Comparison of ENCODE assay signal across 9 cellular contexts in the genomic region with DNA sequence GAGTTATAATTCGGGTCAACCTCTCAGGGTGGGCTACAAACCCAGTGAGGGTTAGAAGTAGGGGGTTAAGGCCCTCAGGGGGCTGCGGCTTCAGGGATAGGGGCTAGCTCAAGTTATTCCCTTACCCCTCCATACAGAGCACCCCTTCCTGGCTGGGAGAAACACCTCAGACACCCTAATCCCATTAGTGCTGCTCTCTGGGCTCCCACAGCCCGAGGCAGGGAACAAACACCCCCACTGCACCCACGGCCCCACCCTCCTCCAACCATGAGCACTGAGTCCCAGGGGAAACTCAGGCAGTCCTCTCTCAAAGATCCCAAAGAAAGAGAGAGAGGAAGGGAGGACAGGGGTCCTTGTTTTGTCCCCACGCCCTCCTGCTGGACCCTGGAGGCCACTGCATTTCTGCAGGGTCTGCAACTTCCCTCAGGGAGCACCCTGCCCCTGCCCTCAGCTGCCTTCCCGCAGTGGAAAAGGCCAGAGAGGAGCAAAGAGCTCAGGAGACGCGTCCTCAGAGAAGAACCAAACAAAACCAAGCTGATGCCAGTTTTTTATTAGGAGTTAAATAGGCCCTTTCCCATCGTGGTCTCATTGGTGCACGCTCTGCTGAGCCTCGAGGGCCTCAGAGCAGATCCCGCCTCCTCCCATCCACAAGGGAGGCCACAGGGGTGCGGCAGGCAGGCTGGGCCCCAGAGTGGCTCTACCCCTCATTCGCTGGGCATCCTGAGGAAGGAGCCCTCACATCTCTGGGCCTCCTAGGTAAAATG. TPM values are rescaled to one million over a fixed set of nuclear protein-coding genes. Genes with fewer than 3 reads are reported as not detected.
DNase-seq lines count a peak whose midpoint lies in the region; ATAC-seq, FAIRE-seq and TF ChIP-seq lines count a peak whose summit lies in the region.
"Had no signal": no experiment of that assay in that cellular context is flagged by ENCODE, and none has a peak within 500 bp of the region (broad histone marks: within the 10 kb centered on the region; RNA-seq: fewer than 3 reads in every experiment).

No MANE protein-coding gene starts in this region.

- TF ChIP-seq RAD21 in K562 (CRISPR knock-in tag; conservative IDR thresholded peaks at IDR 0.05 in 1 of 2, IDR thresholded peaks at IDR 0.05 in 1 of 2), result no peak

- CTCF ChIA-PET in A673 (lab: Charles Lee), result no interaction called here
- CTCF ChIA-PET in K562 (lab: Yijun Ruan, JAX; ENCODE audit: low intra/inter-chr PET ratio), result no interaction called here

- H3K27ac ChIP-seq in A673 (ENCODE audit: low read depth, low read length, poor library complexity, severe bottlenecking) (peak overlapping the region; percentile 64), GM23248 (peak overlapping the region; percentile 92), K562 (ENCODE audit: extremely low read depth, low read depth, low read length) (no peak overlapping the region)

- H3K79me2 ChIP-seq in GM23248 (ENCODE audit: insufficient read depth), result peaks cover 22% of the 10 kb centered on the region
- no peaks in the 10 kb centered on the region for H3K79me2 ChIP-seq in K562 (ENCODE audit: control insufficient read depth, insufficient read depth, low read length)

- H3F3A ChIP-seq in GM23248 (ENCODE audit: insufficient read depth), result peaks cover 39% of the 10 kb centered on the region

- 17 to 18% methylated on average over 14 of the region's 14 CpGs for WGBS in GM23248 (ENCODE audit: low coverage in 1 of 2, low lambda C conversion rate in 2 of 2, missing lambda C conversion rate in 2 of 2), 2 experiments
- 65% methylated on average over 13 of the region's 14 CpGs for WGBS in K562 (ENCODE audit: insufficient coverage, low coverage, missing lambda C conversion rate)

- H3K9ac ChIP-seq in GM23248 (peak overlapping the region; percentile 87), K562 (ENCODE audit: insufficient read depth in 1 of 2, low read depth in 2 of 2, low read length in 2 of 2) (peak overlapping the region in 1 of 2 experiments; percentile 45; a peak in 3 of 4 replicates)

- H3K27me3 Mint-ChIP-seq in naive B cell, result peaks cover 0 to 13% (median 13%) of the 10 kb centered on the region in 3 donors

- H3K4me1 ChIP-seq in A673 (ENCODE audit: insufficient read depth, low read length, poor library complexity, severe bottlenecking), result peaks cover 54% of the 10 kb centered on the region
- peaks cover 72% of the 10 kb centered on the region for H3K4me1 ChIP-seq in GM23248 (ENCODE audit: insufficient read depth)
- H3K4me1 ChIP-seq in K562 (replicated peaks in 1 of 2; ENCODE audit: control insufficient read depth in 2 of 2, insufficient read depth in 2 of 2, low read length in 2 of 2), result peaks cover 62 to 74% of the 10 kb centered on the region in 2 experiments

- intact Hi-C loops in A673 (cut with micrococcal nuclease; ENCODE audit: unreplicated experiment) (no loop called here), K562 (cut with micrococcal nuclease) (no loop called here)

- no peaks in the 10 kb centered on the region for H3K9me1 ChIP-seq in K562 (ENCODE audit: control insufficient read depth, insufficient read depth, low read length)

- TF ChIP-seq CTCF in A673 (conservative IDR thresholded peaks at IDR 0.05; ENCODE audit: low read depth, low read length) (no peak), K562 (IDR thresholded peaks at IDR 0.05 in 2 of 3, conservative IDR thresholded peaks at IDR 0.05 in 1 of 3; ENCODE audit: insufficient read depth in 2 of 3, low read depth in 1 of 3, low read length in 3 of 3) (no peak)

- H3K9me3 ChIP-seq in A673 (ENCODE audit: low read depth, low read length, poor library complexity, severe bottlenecking) (no peaks in the 10 kb centered on the region), GM23248 (ENCODE audit: low read depth) (no peaks in the 10 kb centered on the region), K562 (replicated peaks; ENCODE audit: control insufficient read depth, insufficient read depth, low read depth, low read length) (no peaks in the 10 kb centered on the region)

- DNase-seq in A673 (ENCODE audit: low spot score) (peak; percentile 45), GM23248 (peak; percentile 62), K562 (ENCODE audit: extremely low read depth in 1 of 4, low spot score in 3 of 4) (no peak), naive B cell (no peak), NCI-H1105 treated with DMSO at 0.1 percent for 48 hours (lab: John Stamatoyannopoulos, UW) (no peak), HK-2 (ENCODE audit: unreplicated experiment) (no peak), SKM-1 treated with dmso at 0.1 percent for 144 hours (lab: John Stamatoyannopoulos, UW; ENCODE audit: unreplicated experiment) (no peak)

- H3K4me3 ChIP-seq in A673 (ENCODE audit: low read depth, low read length, poor library complexity, severe bottlenecking) (no peak overlapping the region), GM23248 (peak overlapping the region; percentile 74), K562 (no peak overlapping the region)

- no peak for TF ChIP-seq POLR2A in K562 (conservative IDR thresholded peaks at IDR 0.05)

- POLR2A ChIA-PET in A673 (lab: Charles Lee; ENCODE audit: low non-redundant PET), result interaction anchor here (0.7 kb wide), 1 partner anchor 87 kb away, joined by 3 read pairs; no protein-coding TSS in a partner anchor
- POLR2A ChIA-PET in K562 (lab: Yijun Ruan, JAX), result interaction anchor here (0.7 kb wide), 1 partner anchor 918 kb away, joined by 3 read pairs; no protein-coding TSS in a partner anchor

- peak overlapping the region in 1 of 8 donors; percentile 76 for H3K4me3 Mint-ChIP-seq in naive B cell

- ATAC-seq in K562, result no peak
- no peak for ATAC-seq in naive B cell (ENCODE audit: low read depth in 2 of 2)
- no peak for ATAC-seq in HG03139 (IDR thresholded peaks at IDR 0.05; ENCODE audit: unreplicated experiment)

- TF ChIP-seq EP300 in K562 (IDR thresholded peaks at IDR 0.05; ENCODE audit: low read length), result no peak

- no peaks in the 10 kb centered on the region for H3K27me3 ChIP-seq in A673 (replicated peaks; ENCODE audit: insufficient read depth, low read depth, low read length, poor library complexity)
- H3K27me3 ChIP-seq in GM23248 (replicated peaks; ENCODE audit: insufficient read depth), result no peaks in the 10 kb centered on the region
- H3K27me3 ChIP-seq in K562 (ENCODE audit: control insufficient read depth in 2 of 2, insufficient read depth in 2 of 2, low read length in 2 of 2), result no peaks in the 10 kb centered on the region

- H3K9me2 ChIP-seq in GM23248 (ENCODE audit: insufficient read depth), result no peaks in the 10 kb centered on the region

- H3K27ac Mint-ChIP-seq in naive B cell, result peak overlapping the region in 4 of 6 donors; percentile 59 to 78 (median 70)

- peak overlapping the region; percentile 5; the same call in 1 of the 2 replicates for H2AFZ ChIP-seq in GM23248
- H2AFZ ChIP-seq in K562 (ENCODE audit: low read depth, low read length), result peak overlapping the region; percentile 62

- BruUV-seq in A673 (replicated peaks; lab: Mats Ljungman, UMichigan) (no TSS peak), K562 (replicated peaks; lab: Mats Ljungman, UMichigan) (no TSS peak)

- no peaks in the 10 kb centered on the region for H3K9me3 Mint-ChIP-seq in naive B cell

- FAIRE-seq in K562 (lab: Jason Lieb, UNC), result no peak

- H4K20me1 ChIP-seq in GM23248 (ENCODE audit: insufficient read depth) (no peaks in the 10 kb centered on the region), K562 (replicated peaks; ENCODE audit: control insufficient read depth, insufficient read depth, low read length) (no peaks in the 10 kb centered on the region)

- H3K36me3 ChIP-seq in A673 (ENCODE audit: insufficient read depth, low read length, poor library complexity, severe bottlenecking) (no peaks in the 10 kb centered on the region), GM23248 (ENCODE audit: low read depth) (no peaks in the 10 kb centered on the region), K562 (ENCODE audit: control insufficient read depth, insufficient read depth, low read length) (no peaks in the 10 kb centered on the region)

- in situ Hi-C loops in GM23248 (cut with MboI), result no loop called here
- in situ Hi-C loops in K562 (cut with MboI), result no loop called here

- H3K36me3 Mint-ChIP-seq in naive B cell, result no peaks in the 10 kb centered on the region

- H3K4me2 ChIP-seq in GM23248 (ENCODE audit: unreplicated experiment) (peak overlapping the region; percentile 89), K562 (ENCODE audit: insufficient read depth, low read length) (no peak overlapping the region)

- H3K4me1 Mint-ChIP-seq in naive B cell, result peaks cover 20 to 50% (median 34%) of the 10 kb centered on the region in 3 donors

RNA-seq across cellular contexts. Expression of a gene that starts 1.4 kb away (rescaled TPM):
- total RNA-seq in A673 (2021) (17.8 and 20.0 TPM in 2 replicates), K562 (2014; rRNA removed) (3.7 and 5.2 TPM in 2 replicates), K562 (2014; rRNA removed; fragmentation: Illumina TruSeq; extraction: Trizol) (9.5 and 11.3 TPM in 2 replicates), K562 (2015; rRNA removed; fragmentation: Illumina TruSeq; extraction: Trizol) (11.2 and 11.3 TPM in 2 replicates), K562 (2021) (5.5 and 8.1 TPM in 2 replicates)
- 236 and 249 TPM in 2 replicates for total RNA-seq in GM23248 (2014; rRNA removed; shearing (Covaris generic))
- polyA plus RNA-seq in GM23248 (2016; fragmentation: Nextera tagmentation; extraction: Ambion mirVana) (608 and 610 TPM in 2 replicates), K562 (2011; rRNA removed) (13.9 and 14.8 TPM in 2 replicates), K562 (2014; fragmentation: Illumina TruSeq; extraction: Trizol) (5.6 and 6.9 TPM in 2 replicates), K562 (2014; fragmentation: Nextera tagmentation; extraction: Ambion mirVana) (10 to 100 TPM; 20.1 TPM), K562 (2014; rRNA removed) (7.2 and 11.3 TPM in 2 replicates), naive B cell (ENCODE audit: low read depth in 6 of 6) (100 to 1,000 TPM in 2 of 6 donors, 10 to 100 TPM in 4; 50.2 to 167 (median 93.2) TPM)
- total RNA-seq in K562 (2011; cell fraction: chromatin; rRNA removed; ENCODE audit: low replicate concordance), result 1.0 TPM in 1 of 2 replicates, not detected in the other
- 0.67 and 1.4 TPM in 2 replicates for total RNA-seq in K562 (2011; cell fraction: nucleolus; rRNA removed)
- total RNA-seq in K562 (2011; cell fraction: nucleoplasm; rRNA removed), result 0.66 TPM in 1 of 2 replicates, not detected in the other
- polyA plus RNA-seq in K562 (2011; cell fraction: cytosol; rRNA removed), result 12.8 and 19.3 TPM in 2 replicates
- 5.9 and 6.8 TPM in 2 replicates for polyA plus RNA-seq in K562 (2011; cell fraction: nucleus; rRNA removed)
- polyA plus RNA-seq in K562 (2012), result 5.1 and 17.9 TPM in 2 replicates
- 3.0 and 4.5 TPM in 2 replicates for polyA minus RNA-seq in K562 (2011; rRNA and poly(A)+ RNA removed)
- 4.6 and 6.6 TPM in 2 replicates for polyA minus RNA-seq in K562 (2011; cell fraction: cytosol; rRNA and poly(A)+ RNA removed)
- 2.1 and 2.8 TPM in 2 replicates for polyA minus RNA-seq in K562 (2011; cell fraction: nucleus; rRNA and poly(A)+ RNA removed)

RNA-seq across cellular contexts. Expression of a gene that starts 2.1 kb away (rescaled TPM):
- total RNA-seq in A673 (2021) (0.61 and 0.99 TPM in 2 replicates), K562 (2014; rRNA removed) (not detected in 2 replicates), K562 (2014; rRNA removed; fragmentation: Illumina TruSeq; extraction: Trizol) (not detected in 2 replicates), K562 (2015; rRNA removed; fragmentation: Illumina TruSeq; extraction: Trizol) (0.18 and 0.34 TPM in 2 replicates), K562 (2021) (0.34 TPM in 1 of 2 replicates, not detected in the other)
- 2.2 and 3.8 TPM in 2 replicates for total RNA-seq in GM23248 (2014; rRNA removed; shearing (Covaris generic))
- polyA plus RNA-seq in GM23248 (2016; fragmentation: Nextera tagmentation; extraction: Ambion mirVana) (7.5 and 8.0 TPM in 2 replicates), K562 (2011; rRNA removed) (0.56 TPM in 1 of 2 replicates, not detected in the other), K562 (2014; fragmentation: Illumina TruSeq; extraction: Trizol) (0.16 TPM in 1 of 2 replicates, not detected in the other), K562 (2014; fragmentation: Nextera tagmentation; extraction: Ambion mirVana) (under 1 TPM in 1 of 2 experiments, not detected in 1; 0.08 TPM), K562 (2014; rRNA removed) (0.26 and 1.7 TPM in 2 replicates), naive B cell (ENCODE audit: low read depth in 6 of 6) (not detected)
- total RNA-seq in K562 (2011; cell fraction: chromatin; rRNA removed; ENCODE audit: low replicate concordance), result not detected in 2 replicates
- not detected in 2 replicates for total RNA-seq in K562 (2011; cell fraction: nucleolus; rRNA removed)
- not detected in 2 replicates for total RNA-seq in K562 (2011; cell fraction: nucleoplasm; rRNA removed)
- polyA plus RNA-seq in K562 (2011; cell fraction: cytosol; rRNA removed), result 1.4 TPM in 1 of 2 replicates, not detected in the other
- 0.37 TPM in 1 of 2 replicates, not detected in the other for polyA plus RNA-seq in K562 (2011; cell fraction: nucleus; rRNA removed)
- 0.26 TPM in 1 of 2 replicates, not detected in the other for polyA plus RNA-seq in K562 (2012)
- not detected in 2 replicates for polyA minus RNA-seq in K562 (2011; rRNA and poly(A)+ RNA removed)
- not detected in 2 replicates for polyA minus RNA-seq in K562 (2011; cell fraction: cytosol; rRNA and poly(A)+ RNA removed)
- not detected in 2 replicates for polyA minus RNA-seq in K562 (2011; cell fraction: nucleus; rRNA and poly(A)+ RNA removed)

RNA-seq across cellular contexts. Expression of a gene that starts 6.2 kb away (rescaled TPM):
- not detected in 2 replicates for total RNA-seq in A673 (2021)
- not detected in 2 replicates for total RNA-seq in GM23248 (2014; rRNA removed; shearing (Covaris generic))
- 0.41 TPM in 1 of 2 replicates, not detected in the other for polyA plus RNA-seq in GM23248 (2016; fragmentation: Nextera tagmentation; extraction: Ambion mirVana)
- not detected in 2 replicates for total RNA-seq in K562 (2011; cell fraction: chromatin; rRNA removed; ENCODE audit: low replicate concordance)
- not detected in 2 replicates for total RNA-seq in K562 (2011; cell fraction: nucleolus; rRNA removed)
- not detected in 2 replicates for total RNA-seq in K562 (2011; cell fraction: nucleoplasm; rRNA removed)
- 0.37 TPM in 1 of 2 replicates, not detected in the other for total RNA-seq in K562 (2014; rRNA removed)
- not detected in 2 replicates for total RNA-seq in K562 (2014; rRNA removed; fragmentation: Illumina TruSeq; extraction: Trizol)
- total RNA-seq in K562 (2015; rRNA removed; fragmentation: Illumina TruSeq; extraction: Trizol), result not detected in 2 replicates
- not detected in 2 replicates for total RNA-seq in K562 (2021)
- polyA plus RNA-seq in K562 (2011; rRNA removed), result 0.45 and 0.60 TPM in 2 replicates
- polyA plus RNA-seq in K562 (2011; cell fraction: cytosol; rRNA removed), result 0.42 and 0.83 TPM in 2 replicates
- polyA plus RNA-seq in K562 (2011; cell fraction: nucleus; rRNA removed), result 0.36 TPM in 1 of 2 replicates, not detected in the other
- polyA plus RNA-seq in K562 (2012), result 1.2 and 1.4 TPM in 2 replicates
- polyA plus RNA-seq in K562 (2014; fragmentation: Illumina TruSeq; extraction: Trizol), result 0.28 and 0.56 TPM in 2 replicates
- 1 to 10 TPM in 1 of 2 experiments, under 1 TPM in 1; 0.67 to 1.4 TPM for polyA plus RNA-seq in K562 (2014; fragmentation: Nextera tagmentation; extraction: Ambion mirVana)
- polyA plus RNA-seq in K562 (2014; rRNA removed), result not detected in 2 replicates
- 0.95 TPM in 1 of 2 replicates, not detected in the other for polyA minus RNA-seq in K562 (2011; rRNA and poly(A)+ RNA removed)
- polyA minus RNA-seq in K562 (2011; cell fraction: cytosol; rRNA and poly(A)+ RNA removed), result not detected in 2 replicates
- polyA minus RNA-seq in K562 (2011; cell fraction: nucleus; rRNA and poly(A)+ RNA removed), result not detected in 2 replicates
- not detected for polyA plus RNA-seq in naive B cell (ENCODE audit: low read depth in 6 of 6)
- total RNA-seq: pulmonary artery endothelial cell had no signal

RNA-seq across cellular contexts. Expression of a gene that starts 11.2 kb away (rescaled TPM):
- 73.6 and 106 TPM in 2 replicates for total RNA-seq in A673 (2021)
- 550 and 683 TPM in 2 replicates for total RNA-seq in GM23248 (2014; rRNA removed; shearing (Covaris generic))
- polyA plus RNA-seq in GM23248 (2016; fragmentation: Nextera tagmentation; extraction: Ambion mirVana), result 2,862 and 2,893 TPM in 2 replicates
- 3.2 TPM in 1 of 2 replicates, not detected in the other for total RNA-seq in K562 (2011; cell fraction: chromatin; rRNA removed; ENCODE audit: low replicate concordance)
- total RNA-seq in K562 (2011; cell fraction: nucleolus; rRNA removed), result 3.8 and 6.2 TPM in 2 replicates
- total RNA-seq in K562 (2011; cell fraction: nucleoplasm; rRNA removed), result 1.9 and 3.0 TPM in 2 replicates
- total RNA-seq in K562 (2014; rRNA removed), result 14.7 and 19.1 TPM in 2 replicates
- 16.3 and 23.2 TPM in 2 replicates for total RNA-seq in K562 (2014; rRNA removed; fragmentation: Illumina TruSeq; extraction: Trizol)
- 32.5 and 36.4 TPM in 2 replicates for total RNA-seq in K562 (2015; rRNA removed; fragmentation: Illumina TruSeq; extraction: Trizol)
- 23.2 and 26.3 TPM in 2 replicates for total RNA-seq in K562 (2021)
- 1.3 and 16.7 TPM in 2 replicates for polyA plus RNA-seq in K562 (2011; rRNA removed)
- 2.0 and 24.3 TPM in 2 replicates for polyA plus RNA-seq in K562 (2011; cell fraction: cytosol; rRNA removed)
- polyA plus RNA-seq in K562 (2011; cell fraction: nucleus; rRNA removed), result 0.73 and 6.6 TPM in 2 replicates
- polyA plus RNA-seq in K562 (2012), result 37.2 and 68.1 TPM in 2 replicates
- polyA plus RNA-seq in K562 (2014; fragmentation: Illumina TruSeq; extraction: Trizol), result 9.8 and 12.9 TPM in 2 replicates
- 10 to 100 TPM; 59.5 to 66.5 TPM for polyA plus RNA-seq in K562 (2014; fragmentation: Nextera tagmentation; extraction: Ambion mirVana)
- polyA plus RNA-seq in K562 (2014; rRNA removed), result 26.5 and 30.1 TPM in 2 replicates
- 4.1 TPM in 1 of 2 replicates, not detected in the other for polyA minus RNA-seq in K562 (2011; rRNA and poly(A)+ RNA removed)
- polyA minus RNA-seq in K562 (2011; cell fraction: cytosol; rRNA and poly(A)+ RNA removed), result 15.9 and 30.5 TPM in 2 replicates
- polyA minus RNA-seq in K562 (2011; cell fraction: nucleus; rRNA and poly(A)+ RNA removed), result 4.4 and 6.5 TPM in 2 replicates
- 100 to 1,000 TPM; 131 to 239 (median 154) TPM for polyA plus RNA-seq in naive B cell (ENCODE audit: low read depth in 6 of 6)

RNA-seq across cellular contexts. Expression of a gene that starts 18.7 kb away (rescaled TPM):
- total RNA-seq in A673 (2021) (2.4 and 4.5 TPM in 2 replicates), K562 (2014; rRNA removed) (not detected in 2 replicates), K562 (2014; rRNA removed; fragmentation: Illumina TruSeq; extraction: Trizol) (not detected in 2 replicates), K562 (2015; rRNA removed; fragmentation: Illumina TruSeq; extraction: Trizol) (0.49 TPM in 1 of 2 replicates, not detected in the other), K562 (2021) (0.40 and 1.3 TPM in 2 replicates)
- total RNA-seq in GM23248 (2014; rRNA removed; shearing (Covaris generic)), result 1.7 and 9.0 TPM in 2 replicates
- polyA plus RNA-seq in GM23248 (2016; fragmentation: Nextera tagmentation; extraction: Ambion mirVana) (8.6 and 11.8 TPM in 2 replicates), K562 (2011; rRNA removed) (0.65 TPM in 1 of 2 replicates, not detected in the other), K562 (2014; fragmentation: Illumina TruSeq; extraction: Trizol) (0.86 TPM in 1 of 2 replicates, not detected in the other), K562 (2014; fragmentation: Nextera tagmentation; extraction: Ambion mirVana) (under 1 TPM; 0.28 to 0.46 TPM), K562 (2014; rRNA removed) (0.38 and 0.44 TPM in 2 replicates), naive B cell (ENCODE audit: low read depth in 6 of 6) (not detected)
- not detected in 2 replicates for total RNA-seq in K562 (2011; cell fraction: chromatin; rRNA removed; ENCODE audit: low replicate concordance)
- total RNA-seq in K562 (2011; cell fraction: nucleolus; rRNA removed), result not detected in 2 replicates
- not detected in 2 replicates for total RNA-seq in K562 (2011; cell fraction: nucleoplasm; rRNA removed)
- 0.34 TPM in 1 of 2 replicates, not detected in the other for polyA plus RNA-seq in K562 (2011; cell fraction: cytosol; rRNA removed)
- polyA plus RNA-seq in K562 (2011; cell fraction: nucleus; rRNA removed), result 0.28 TPM in 1 of 2 replicates, not detected in the other
- polyA plus RNA-seq in K562 (2012), result 0.22 and 0.23 TPM in 2 replicates
- polyA minus RNA-seq in K562 (2011; rRNA and poly(A)+ RNA removed), result not detected in 2 replicates
- not detected in 2 replicates for polyA minus RNA-seq in K562 (2011; cell fraction: cytosol; rRNA and poly(A)+ RNA removed)
- not detected in 2 replicates for polyA minus RNA-seq in K562 (2011; cell fraction: nucleus; rRNA and poly(A)+ RNA removed)

Comparison
In these comparisons a context has a peak if more than half of its experiments do, and no peak if none do; other contexts are left out.
1. DNase-seq: peak in A673 (single experiment) and GM23248 (single experiment); none in K562 (0 of 4), naive B cell (single experiment), NCI-H1105 treated with DMSO at 0.1 percent for 48 hours (single experiment), HK-2 (single experiment) and SKM-1 treated with dmso at 0.1 percent for 144 hours (single experiment).
2. RNA of a gene that starts 1.4 kb away (total RNA-seq): 236 to 249 TPM in GM23248; 17.8 to 20.0 TPM in A673 and 0.66 to 11.3 TPM in K562; every median in the first group is over 10 times any median in the second.